Comparison of ENCODE assay signal across 1 cellular context in the genomic region with DNA sequence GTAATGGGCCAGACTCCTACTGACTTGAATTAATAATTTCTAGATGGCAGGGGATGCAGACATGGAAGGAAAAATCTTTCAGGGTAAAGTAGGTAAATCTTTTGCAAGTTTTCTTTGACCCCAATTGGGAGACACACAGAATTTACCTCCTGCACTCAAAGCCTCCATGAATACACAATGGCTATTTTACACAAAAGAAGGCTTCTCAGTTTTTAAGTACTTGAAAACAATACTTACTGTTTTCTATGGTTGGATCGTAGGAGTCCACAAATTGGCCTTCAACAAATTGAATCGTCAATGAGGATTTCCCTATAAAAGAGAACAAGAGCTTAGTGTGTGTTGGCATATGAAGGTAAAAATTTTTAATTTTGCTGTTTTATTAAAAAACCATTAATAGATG.
TF ChIP-seq lines count a peak whose summit lies in the region.

No MANE protein-coding gene starts in this region.

TF ChIP-seq in IMR-90, 13 proteins besides CTCF, POLR2A, EP300 and RAD21:
- no peak for TF ChIP-seq MAZ (IDR thresholded peaks at IDR 0.05; ENCODE audit: borderline replicate concordance, low read depth, low read length)
